29 cellular contexts compared by ENCODE assay signal in genomic region chr12:124311292-124312109, GRCh38. TPM values are rescaled to one million over a fixed set of nuclear protein-coding genes. Genes with fewer than 3 reads are reported as not detected.
DNase-seq lines count a peak whose midpoint lies in the region; ATAC-seq, FAIRE-seq and TF ChIP-seq lines count a peak whose summit lies in the region.
"Had no signal": no experiment of that assay in that cellular context is flagged by ENCODE, and none has a peak within 500 bp of the region (broad histone marks: within the 10 kb centered on the region; RNA-seq: fewer than 3 reads in every experiment).

No MANE protein-coding gene starts in this region.

- no peak overlapping the region for H3K4me3 Mint-ChIP-seq in CD4-positive, alpha-beta T cell
- H3K4me3 Mint-ChIP-seq: activated CD4-positive, alpha-beta memory T cell treated with anti-CD3 and anti-CD28 coated beads, Interleukin-2, amount 10 ng/mL, durations not matched to agents 7 days and 5 days; activated naive CD8-positive, alpha-beta T cell treated with anti-CD3 and anti-CD28 coated beads for 36 hours; T-cell had no signal

- H3K4me1 Mint-ChIP-seq in CD4-positive, alpha-beta T cell (ENCODE audit: low read depth): no peaks in the 10 kb centered on the region
- H3K4me1 Mint-ChIP-seq: activated CD4-positive, alpha-beta memory T cell treated with anti-CD3 and anti-CD28 coated beads, Interleukin-2, amount 10 ng/mL, durations not matched to agents 7 days and 5 days; activated naive CD8-positive, alpha-beta T cell treated with anti-CD3 and anti-CD28 coated beads for 36 hours; T-cell had no signal

- CTCF ChIA-PET in H1 (lab: Charles Lee; ENCODE audit: partially characterized antibody): interaction anchor here (0.8 to 3.1 kb wide), 7 partner anchors 8 to 281 kb away, joined by 3 to 11 read pairs (median 4); no protein-coding TSS in a partner anchor
- CTCF ChIA-PET in CD4-positive, alpha-beta T cell (lab: Charles Lee): no interaction called here

- H3K79me2 ChIP-seq in H1 (ENCODE audit: control insufficient read depth in 1 of 2, insufficient read depth in 2 of 2, low read length in 2 of 2) (no peaks in the 10 kb centered on the region), MM.1S (ENCODE audit: low read length) (no peaks in the 10 kb centered on the region)

- POLR2A ChIA-PET in H1 (lab: Charles Lee; ENCODE audit: partially characterized antibody): no interaction called here
- POLR2A ChIA-PET in CD4-positive, alpha-beta T cell (lab: Charles Lee): no interaction called here

- H3K27me3 Mint-ChIP-seq in CD4-positive, alpha-beta T cell: no peaks in the 10 kb centered on the region
- H3K27me3 Mint-ChIP-seq: activated CD4-positive, alpha-beta memory T cell treated with anti-CD3 and anti-CD28 coated beads, Interleukin-2, amount 10 ng/mL, durations not matched to agents 7 days and 5 days; activated naive CD8-positive, alpha-beta T cell treated with anti-CD3 and anti-CD28 coated beads for 36 hours; T-cell had no signal

- DNase-seq in NCI-H82 (lab: John Stamatoyannopoulos, UW) (peak; percentile 28), NCI-H82 treated with DMSO at 0.1 percent for 48 hours (lab: John Stamatoyannopoulos, UW; ENCODE audit: unreplicated experiment) (no peak), HuH-7.5 (ENCODE audit: low spot score) (peak; percentile 54), H1 (ENCODE audit: low read depth in 1 of 2, low spot score in 2 of 2) (no peak), transverse colon (peak; percentile 43), nucleus accumbens (lab: John Stamatoyannopoulos, UW) (no peak), MM.1S (no peak)
- DNase-seq in CD4-positive, alpha-beta T cell: no peak
- DNase-seq: activated CD4-positive, alpha-beta memory T cell treated with anti-CD3 and anti-CD28 coated beads, Interleukin-2, amount 10 ng/mL, durations not matched to agents 7 days and 5 days; activated effector memory CD4-positive, alpha-beta T cell treated with Interleukin-2 at 50 U/mL for 16 hours; activated naive CD8-positive, alpha-beta T cell treated with anti-CD3 and anti-CD28 coated beads for 36 hours; dorsolateral prefrontal cortex; glutamatergic neuron; Karpas-422; NCI-H1092; NCI-H187 treated with DMSO at 0.1 percent for 48 hours; NCI-H2227 treated with DMSO at 0.1 percent for 48 hours; NK-92 treated with Interleukin-12 subunit alpha and Interleukin-12 subunit beta, amount 100 ng/mL, for 24 hours; psoas muscle; SIG-M5; stimulated activated CD4-positive, alpha-beta T cell treated with anti-CD3 and anti-CD28 coated beads, Interleukin-1b, Interleukin-23, amount 100 ng/mL, for 48 hours; T-cell; uterus had no signal

- 0 out of 2 replicates have a peak overlapping the region, but pooled peaks have one; percentile 13 for H2AK5ac ChIP-seq in H1 (ENCODE audit: low read depth, low read length)

- no peak overlapping the region for H4K91ac ChIP-seq in H1 (replicated peaks; ENCODE audit: insufficient read length, low read length)

- no peak overlapping the region for H2AFZ ChIP-seq in H1 (ENCODE audit: low read length)
- no peak overlapping the region for H2AFZ ChIP-seq in MM.1S (ENCODE audit: low read length)

- TF ChIP-seq EP300 in H1 (IDR thresholded peaks at IDR 0.05; ENCODE audit: borderline replicate concordance in 1 of 2, low read depth in 2 of 2, low read length in 2 of 2) (no peak), transverse colon (IDR thresholded peaks at IDR 0.05; ENCODE audit: low read depth) (no peak)

- peaks cover 0 to 1% of the 10 kb centered on the region in 2 experiments for H4K20me1 ChIP-seq in H1 (replicated peaks in 1 of 2; ENCODE audit: control insufficient read depth in 1 of 2, insufficient read depth in 2 of 2, low read length in 2 of 2)
- H4K20me1 ChIP-seq in MM.1S (ENCODE audit: insufficient read depth, low read length): no peaks in the 10 kb centered on the region

- no peak for FAIRE-seq in H1 (lab: Jason Lieb, UNC)
- FAIRE-seq: A204.1, GM12892 had no signal

- TF ChIP-seq RAD21 in H1 (IDR thresholded peaks at IDR 0.05 in 1 of 2, conservative IDR thresholded peaks at IDR 0.05 in 1 of 2; ENCODE audit: low read depth in 2 of 2, low read length in 2 of 2): no peak

- no peaks in the 10 kb centered on the region for H3K9me2 ChIP-seq in MM.1S (replicated peaks; ENCODE audit: insufficient read depth, low read length)

- H3K9ac ChIP-seq in H1 (replicated peaks in 1 of 4; ENCODE audit: extremely low read depth in 1 of 4, low read depth in 3 of 4, low read length in 3 of 4) (no peak overlapping the region), MM.1S (ENCODE audit: low read length) (no peak overlapping the region)

- H3K36me3 Mint-ChIP-seq in CD4-positive, alpha-beta T cell (ENCODE audit: low read depth): no peaks in the 10 kb centered on the region
- H3K36me3 Mint-ChIP-seq: activated naive CD8-positive, alpha-beta T cell treated with anti-CD3 and anti-CD28 coated beads for 36 hours; T-cell had no signal

- H3K36me3 ChIP-seq in H1 (ENCODE audit: control insufficient read depth in 2 of 4, insufficient read depth in 4 of 4, low read length in 3 of 4): peaks cover 0 to 4% (median 0%) of the 10 kb centered on the region in 4 experiments; a peak in 1 of 8 replicates
- no peaks in the 10 kb centered on the region for H3K36me3 ChIP-seq in transverse colon
- H3K36me3 ChIP-seq in MM.1S (replicated peaks; ENCODE audit: insufficient read depth, low read length): no peaks in the 10 kb centered on the region
- H3K36me3 ChIP-seq: neutrophil, uterus had no signal

- H3K4me3 ChIP-seq in H1 (ENCODE audit: extremely low read depth in 1 of 4, insufficient read depth in 2 of 4, low read depth in 3 of 4, low read length in 4 of 4): no peak overlapping the region
- no peak overlapping the region for H3K4me3 ChIP-seq in transverse colon
- H3K4me3 ChIP-seq in MM.1S (ENCODE audit: low read length): no peak overlapping the region
- H3K4me3 ChIP-seq: dorsolateral prefrontal cortex, psoas muscle, uterus had no signal

- no peak overlapping the region for H3K4me2 ChIP-seq in H1 (ENCODE audit: insufficient read depth in 1 of 2, low read depth in 2 of 2, low read length in 2 of 2)
- H3K4me2 ChIP-seq in MM.1S (ENCODE audit: low read depth, low read length): no peak overlapping the region

- H3K27ac Mint-ChIP-seq in CD4-positive, alpha-beta T cell: no peak overlapping the region
- H3K27ac Mint-ChIP-seq: activated CD4-positive, alpha-beta memory T cell treated with anti-CD3 and anti-CD28 coated beads, Interleukin-2, amount 10 ng/mL, durations not matched to agents 7 days and 5 days; activated naive CD8-positive, alpha-beta T cell treated with anti-CD3 and anti-CD28 coated beads for 36 hours; T-cell had no signal

- intact Hi-C loops in transverse colon (cut with DNase I; ENCODE audit: low total_unique reads): no loop called here
- intact Hi-C loops in CD4-positive, alpha-beta T cell (cut with DNase I, micrococcal nuclease): no loop called here

- 96% methylated on average over 11 of the region's 17 CpGs; no CpG with 5 or more reads in 1 of the 2 experiments for WGBS in H1 (ENCODE audit: extremely low coverage in 1 of 2, insufficient coverage in 1 of 2, insufficient read length in 1 of 2, insufficient replicate concordance in 2 of 2, low coverage in 1 of 2, low lambda C conversion rate in 2 of 2, missing lambda C conversion rate in 1 of 2), 2 experiments
- WGBS in transverse colon (ENCODE audit: low coverage in 1 of 2), 2 donors: 84% methylated on average over 11 of the region's 17 CpGs; no CpG with 5 or more reads in 1 of the 2 donors

- no peak overlapping the region for H3K18ac ChIP-seq in H1 (ENCODE audit: extremely low read depth, low read length)

- no peak overlapping the region for H3K23ac ChIP-seq in H1 (ENCODE audit: insufficient read length)

- H3K79me1 ChIP-seq in H1 (ENCODE audit: low read depth, low read length): no peaks in the 10 kb centered on the region; the same call in 1 of the 2 replicates

- no peak overlapping the region for H3K56ac ChIP-seq in H1 (replicated peaks; ENCODE audit: insufficient read length, low read depth, low read length)

- H3K4ac ChIP-seq in H1 (replicated peaks; ENCODE audit: insufficient read length, low read depth, low read length): peak overlapping the region; percentile 53

- peak overlapping the region; percentile 68; the same call in 1 of the 2 replicates for H2BK12ac ChIP-seq in H1 (ENCODE audit: low read depth, low read length)

- H2BK20ac ChIP-seq in H1 (ENCODE audit: low read length): no peak overlapping the region

- no peak overlapping the region for H4K5ac ChIP-seq in H1 (ENCODE audit: insufficient read length, low read depth, low read length)

- no peaks in the 10 kb centered on the region for H3K23me2 ChIP-seq in H1 (ENCODE audit: low read depth, low read length)

- H3K27me3 ChIP-seq in H1 (replicated peaks in 1 of 4; ENCODE audit: control insufficient read depth in 3 of 4, extremely low read depth in 1 of 4, insufficient read depth in 3 of 4, low read length in 3 of 4) (no peaks in the 10 kb centered on the region), transverse colon (no peaks in the 10 kb centered on the region), MM.1S (replicated peaks; ENCODE audit: insufficient read depth, low read length) (no peaks in the 10 kb centered on the region)
- H3K27me3 ChIP-seq in CD4-positive, alpha-beta T cell (ENCODE audit: control insufficient read depth, insufficient read depth, low read length): no peaks in the 10 kb centered on the region
- H3K27me3 ChIP-seq: dorsolateral prefrontal cortex, neutrophil, uterus had no signal

- H3K9me3 Mint-ChIP-seq in CD4-positive, alpha-beta T cell: no peaks in the 10 kb centered on the region
- H3K9me3 Mint-ChIP-seq: activated CD4-positive, alpha-beta memory T cell treated with anti-CD3 and anti-CD28 coated beads, Interleukin-2, amount 10 ng/mL, durations not matched to agents 7 days and 5 days; activated naive CD8-positive, alpha-beta T cell treated with anti-CD3 and anti-CD28 coated beads for 36 hours; T-cell had no signal

- H4K8ac ChIP-seq in H1 (ENCODE audit: extremely low read depth, insufficient read depth, low read length): peak overlapping the region; percentile 38; the same call in 1 of the 2 replicates

- no peak for TF ChIP-seq CTCF in H1 (IDR thresholded peaks at IDR 0.05; ENCODE audit: control extremely low read depth in 1 of 3, insufficient read depth in 1 of 3, low read depth in 1 of 3, low read length in 3 of 3)
- no peak for TF ChIP-seq CTCF in transverse colon (IDR thresholded peaks at IDR 0.05)
- no peak for TF ChIP-seq CTCF in MM.1S (IDR thresholded peaks at IDR 0.05; ENCODE audit: low read length)
- no peak for TF ChIP-seq CTCF in CD4-positive, alpha-beta T cell (IDR thresholded peaks at IDR 0.05)

- H3K9me3 ChIP-seq in H1 (ENCODE audit: insufficient read depth in 2 of 2, low read depth in 1 of 2, low read length in 1 of 2): no peaks in the 10 kb centered on the region
- no peaks in the 10 kb centered on the region for H3K9me3 ChIP-seq in transverse colon
- H3K9me3 ChIP-seq in MM.1S (replicated peaks; ENCODE audit: insufficient read depth, low read length): no peaks in the 10 kb centered on the region
- H3K9me3 ChIP-seq in CD4-positive, alpha-beta T cell (ENCODE audit: control insufficient read depth, low read length): no peaks in the 10 kb centered on the region
- H3K9me3 ChIP-seq: neutrophil, psoas muscle, uterus had no signal

- H3K4me1 ChIP-seq in H1 (replicated peaks in 1 of 4; ENCODE audit: control insufficient read depth in 3 of 4, insufficient read depth in 4 of 4, low read length in 3 of 4) (peaks cover 0 to 15% (median 6%) of the 10 kb centered on the region in 4 experiments; a peak in 6 of 7 replicates), transverse colon (no peaks in the 10 kb centered on the region), MM.1S (ENCODE audit: low read length) (no peaks in the 10 kb centered on the region)
- H3K4me1 ChIP-seq: psoas muscle, uterus had no signal

- H2BK5ac ChIP-seq in H1 (ENCODE audit: low read depth, low read length): no peak overlapping the region

- in situ Hi-C loops in transverse colon (cut with MboI; ENCODE audit: low pct_ligation_motif_present in 1 of 4, low pct_unique_long_range_greater_than_20kb in 1 of 4, low sequenced_read_pairs in 3 of 4): loop anchor here in 3 of 4 donors (10.0 to 25.0 kb wide), 2 partner anchors 267 to 274 kb away; no protein-coding TSS in a partner anchor

- TF ChIP-seq POLR2A in H1 (IDR thresholded peaks at IDR 0.05; ENCODE audit: control extremely low read depth in 1 of 2, low read depth in 2 of 2, low read length in 2 of 2) (no peak), transverse colon (IDR thresholded peaks at IDR 0.05) (no peak)

- no peak for ATAC-seq in CD4-positive, alpha-beta T cell (ENCODE audit: poor library complexity)
- ATAC-seq: activated CD4-positive, CD25-positive, alpha-beta regulatory T cell treated with anti-CD3 and anti-CD28 coated beads, Interleukin-2, amount 50 U/mL, for 24 hours; psoas muscle; T-cell had no signal

- H2BK120ac ChIP-seq in H1 (replicated peaks; ENCODE audit: low read depth, low read length): no peak overlapping the region

- no peak overlapping the region for H3K14ac ChIP-seq in H1 (ENCODE audit: insufficient read length)

- no peaks in the 10 kb centered on the region for H3F3A ChIP-seq in MM.1S (ENCODE audit: insufficient read depth, low read length)

- no peak overlapping the region for H3K27ac ChIP-seq in H1 (ENCODE audit: low read depth, low read length)
- H3K27ac ChIP-seq in transverse colon: no peak overlapping the region
- H3K27ac ChIP-seq in MM.1S (ENCODE audit: low read length): no peak overlapping the region
- no peak overlapping the region for H3K27ac ChIP-seq in CD4-positive, alpha-beta T cell (ENCODE audit: low read depth, low read length)
- H3K27ac ChIP-seq: dorsolateral prefrontal cortex, neutrophil, psoas muscle, uterus had no signal

- H2BK15ac ChIP-seq in H1 (ENCODE audit: low read length): no peak overlapping the region

RNA-seq across cellular contexts. Expression of gene RFLNA, which starts 16.6 kb away (rescaled TPM):
- total RNA-seq in H1 (2021; fragmentation: NEBNext Ultra II Directional; extraction: Animal tissue kit (Norgen Biotek cat#: 25700)): 6.4 and 8.1 TPM in 2 replicates
- 6.6 and 9.3 TPM in 2 replicates for polyA plus RNA-seq in H1 (2011; rRNA removed)
- 6.2 TPM for polyA plus RNA-seq in H1 (2011; cell fraction: cytosol; rRNA removed)
- 12.7 TPM for polyA plus RNA-seq in H1 (2011; cell fraction: nucleus; rRNA removed)
- polyA plus RNA-seq in H1 (2012, experiment 1 of 2): 4.3 to 7.5 TPM (median 7.1 TPM) in 4 replicates
- polyA plus RNA-seq in H1 (2012, experiment 2 of 2): 5.4 TPM
- polyA plus RNA-seq in H1 (2013, experiment 1 of 2): 3.6 TPM
- polyA plus RNA-seq in H1 (2013, experiment 2 of 2): 2.4 TPM
- polyA minus RNA-seq in H1 (2011; rRNA and poly(A)+ RNA removed): 4.4 and 6.3 TPM in 2 replicates
- 5.9 TPM for polyA minus RNA-seq in H1 (2011; cell fraction: cytosol; rRNA and poly(A)+ RNA removed)
- polyA minus RNA-seq in H1 (2011; cell fraction: nucleus; rRNA and poly(A)+ RNA removed): 8.8 TPM
- total RNA-seq in transverse colon: 10 to 100 TPM; 19.1 to 53.8 (median 30.7) TPM
- not detected for total RNA-seq in CD4-positive, alpha-beta T cell
- total RNA-seq: activated CD4-positive, alpha-beta memory T cell treated with anti-CD3 and anti-CD28 coated beads, Interleukin-2, amount 10 ng/mL, durations not matched to agents 7 days and 5 days; activated naive CD8-positive, alpha-beta T cell treated with anti-CD3 and anti-CD28 coated beads for 36 hours; HT1080; T-cell had no signal
- polyA plus RNA-seq: BJ had no signal

Comparison
In these comparisons a context has a peak if more than half of its experiments do, and no peak if none do; other contexts are left out.
1. DNase-seq: peak in NCI-H82 (single experiment), HuH-7.5 (single experiment) and transverse colon (single experiment); none in NCI-H82 treated with DMSO at 0.1 percent for 48 hours (single experiment), H1 (0 of 2), nucleus accumbens (0 of 56), MM.1S (single experiment) and CD4-positive, alpha-beta T cell (0 of 10).